1 cellular context compared by ENCODE assay signal in genomic region chr1:94068831-94069648, GRCh38.
A peak's percentile ranks its signal among the peaks of the same experiment; 100 is the strongest.
TF ChIP-seq lines count a peak whose summit lies in the region.

No MANE protein-coding gene starts in this region.

TF ChIP-seq in HepG2, 621 proteins besides CTCF, POLR2A, EP300 and RAD21 (continued from another document and continues in another):
- TF ChIP-seq ZGPAT (CRISPR knock-in tag; IDR thresholded peaks at IDR 0.05) (peak; percentile 46; the same call in 1 of the 2 replicates), ZSCAN29 (CRISPR knock-in tag; conservative IDR thresholded peaks at IDR 0.05) (0 out of 2 replicates have a peak, but pooled peaks have one; percentile 42), ZNF501 (CRISPR knock-in tag; IDR thresholded peaks at IDR 0.05) (peak; percentile 43; the same call in 1 of the 2 replicates), PAF1 (CRISPR knock-in tag; IDR thresholded peaks at IDR 0.05) (no peak), IRF1 (CRISPR knock-in tag; IDR thresholded peaks at IDR 0.05; ENCODE audit: low read depth) (no peak), ZNF225 (CRISPR knock-in tag; IDR thresholded peaks at IDR 0.05) (no peak), HNF1A (IDR thresholded peaks at IDR 0.05; ENCODE audit: low read depth) (no peak), HNF1A (CRISPR knock-in tag; IDR thresholded peaks at IDR 0.05; ENCODE audit: borderline replicate concordance) (0 out of 2 replicates have a peak, but pooled peaks have one; percentile 41), POLR2AphosphoS5 (IDR thresholded peaks at IDR 0.05; ENCODE audit: low read depth, low read length) (peak; percentile 36; the same call in 1 of the 2 replicates), ATF1 (CRISPR knock-in tag; IDR thresholded peaks at IDR 0.05) (no peak), ZMAT3 (CRISPR knock-in tag; conservative IDR thresholded peaks at IDR 0.05) (no peak), ZBTB37 (CRISPR knock-in tag; IDR thresholded peaks at IDR 0.05) (peak; percentile 65), TGIF2 (CRISPR knock-in tag; IDR thresholded peaks at IDR 0.05) (no peak), ZBTB8A (CRISPR knock-in tag; IDR thresholded peaks at IDR 0.05; ENCODE audit: borderline replicate concordance, low read depth) (no peak), MXI1 (IDR thresholded peaks at IDR 0.05; ENCODE audit: borderline replicate concordance, low read depth, low read length) (no peak), JUNB (CRISPR knock-in tag; IDR thresholded peaks at IDR 0.05; ENCODE audit: borderline replicate concordance) (no peak), TP53 (CRISPR knock-in tag; conservative IDR thresholded peaks at IDR 0.05) (no peak), ARNT (IDR thresholded peaks at IDR 0.05) (no peak), RBAK (CRISPR knock-in tag; IDR thresholded peaks at IDR 0.05) (no peak), ZNF343 (CRISPR knock-in tag; IDR thresholded peaks at IDR 0.05) (0 out of 2 replicates have a peak, but pooled peaks have one; percentile 45), ZNF619 (CRISPR knock-in tag; IDR thresholded peaks at IDR 0.05) (no peak), ZNF574 (CRISPR knock-in tag; IDR thresholded peaks at IDR 0.05) (0 out of 2 replicates have a peak, but pooled peaks have one; percentile 19), ETS1 (CRISPR knock-in tag; IDR thresholded peaks at IDR 0.05) (no peak), REST (IDR thresholded peaks at IDR 0.05; ENCODE audit: borderline replicate concordance in 1 of 2, low read depth in 1 of 2, low read length in 2 of 2) (peak in 1 of 2 experiments; percentile 42; a peak in 1 of 4 replicates), ZNF780A (CRISPR knock-in tag; IDR thresholded peaks at IDR 0.05) (no peak), RXRB (CRISPR knock-in tag; IDR thresholded peaks at IDR 0.05; ENCODE audit: borderline replicate concordance) (peak; percentile 80), ZNF431 (CRISPR knock-in tag; IDR thresholded peaks at IDR 0.05; ENCODE audit: borderline replicate concordance, low read depth) (0 out of 2 replicates have a peak, but pooled peaks have one; percentile 58), HIC2 (CRISPR knock-in tag; IDR thresholded peaks at IDR 0.05; ENCODE audit: low read depth) (peak; percentile 35; the same call in 1 of the 2 replicates), JUND (CRISPR knock-in tag; IDR thresholded peaks at IDR 0.05) (no peak), UBTF (CRISPR knock-in tag; IDR thresholded peaks at IDR 0.05) (no peak), FOXA1 (IDR thresholded peaks at IDR 0.05) (no peak), FOXA1 (CRISPR knock-in tag; IDR thresholded peaks at IDR 0.05) (peak; percentile 84), RAD51 (IDR thresholded peaks at IDR 0.05; ENCODE audit: borderline replicate concordance) (no peak), ARID3A (IDR thresholded peaks at IDR 0.05; ENCODE audit: low read depth, low read length) (no peak), MTF1 (CRISPR knock-in tag; IDR thresholded peaks at IDR 0.05) (no peak), ZFP90 (CRISPR knock-in tag; IDR thresholded peaks at IDR 0.05; ENCODE audit: borderline replicate concordance) (no peak), ZNF350 (CRISPR knock-in tag; IDR thresholded peaks at IDR 0.05; ENCODE audit: borderline replicate concordance, low read depth) (no peak)
